Comparison of ENCODE assay signal across 30 cellular contexts in genomic region chr4:122009524-122009923, GRCh38. TPM values are rescaled to one million over a fixed set of nuclear protein-coding genes. Genes with fewer than 3 reads are reported as not detected.
"Had no signal": no experiment of that assay in that cellular context is flagged by ENCODE, and none has a peak within 500 bp of the region (broad histone marks: within the 10 kb centered on the region; RNA-seq: fewer than 3 reads in every experiment).

No MANE protein-coding gene starts in this region.

- H3K9me3 ChIP-seq: ovary, psoas muscle, right lobe of liver, sigmoid colon, suprapubic skin, testis, tibial artery, transverse colon, upper lobe of right lung, uterus had no signal

- H3K27ac ChIP-seq: neural progenitor cell, ovary, parathyroid adenoma, psoas muscle, right lobe of liver, sigmoid colon, suprapubic skin, testis, tibial artery, transverse colon, upper lobe of right lung, uterus had no signal

- FAIRE-seq: small intestine had no signal

- H3K79me2 ChIP-seq: parathyroid adenoma had no signal

- H3K9me3 Mint-ChIP-seq: natural killer cell; nephron; neural progenitor cell; stimulated activated memory B cell treated with anti-CD40 and anti-IgM and Interleukin-4, amounts not matched to agents 10 μg/mL and 1 μg/mL and 100 μg/mL, for 72 hours; stimulated activated naive CD8-positive, alpha-beta T cell treated with anti-CD3 and anti-CD28 coated beads, Interleukin-15, amount 100 ng/mL, for 72 hours; type B pancreatic cell had no signal

- H3K4me3 Mint-ChIP-seq: natural killer cell; nephron; neural progenitor cell; stimulated activated memory B cell treated with anti-CD40 and anti-IgM and Interleukin-4, amounts not matched to agents 10 μg/mL and 1 μg/mL and 100 μg/mL, for 72 hours; stimulated activated naive CD8-positive, alpha-beta T cell treated with anti-CD3 and anti-CD28 coated beads, Interleukin-15, amount 100 ng/mL, for 72 hours; type B pancreatic cell had no signal

- H3K4me3 ChIP-seq: neural progenitor cell, ovary, psoas muscle, right lobe of liver, sigmoid colon, suprapubic skin, testis, tibial artery, transverse colon, upper lobe of right lung, uterus had no signal

- H2AFZ ChIP-seq: neural progenitor cell, parathyroid adenoma had no signal

- ATAC-seq: natural killer cell; psoas muscle; right cardiac atrium; right lobe of liver; stimulated activated memory B cell treated with anti-CD40 and anti-IgM and Interleukin-4, amounts not matched to agents 10 μg/mL and 1 μg/mL and 100 μg/mL, for 72 hours; stimulated activated naive CD8-positive, alpha-beta T cell treated with anti-CD3 and anti-CD28 coated beads, Interleukin-15, amount 100 ng/mL, for 72 hours; stimulated activated naive CD8-positive, alpha-beta T cell treated with anti-CD3 and anti-CD28 coated beads, Interleukin-15, Interleukin-2, amounts not matched to agents 100 U/mL and 50 U/mL, for 24 hours; upper lobe of right lung had no signal

- H3K36me3 Mint-ChIP-seq: natural killer cell; neural progenitor cell; stimulated activated memory B cell treated with anti-CD40 and anti-IgM and Interleukin-4, amounts not matched to agents 10 μg/mL and 1 μg/mL and 100 μg/mL, for 72 hours; type B pancreatic cell had no signal

- H3K36me3 ChIP-seq: neural progenitor cell, ovary, right lobe of liver, sigmoid colon, suprapubic skin, tibial artery, transverse colon, upper lobe of right lung, uterus had no signal

- H3K9ac ChIP-seq: neural progenitor cell, parathyroid adenoma had no signal

- DNase-seq: natural killer cell; occipital lobe; ovary; posterior cingulate gyrus; psoas muscle; right cardiac atrium; right lobe of liver; sigmoid colon; small intestine; stimulated activated CD4-positive, alpha-beta T cell treated with anti-CD3 and anti-CD28 coated beads, Interleukin-15, amount 100 ng/mL, for 24 hours; stimulated activated CD4-positive, alpha-beta T cell treated with anti-CD3 and anti-CD28 coated beads, Interleukin-2, amount 100 ng/mL, for 24 hours; stimulated activated CD4-positive, alpha-beta T cell treated with anti-CD3 and anti-CD28 coated beads, Interleukin-2, amount 100 ng/mL, for 48 hours; stimulated activated CD4-positive, alpha-beta T cell treated with anti-CD3 and anti-CD28 coated beads, Interleukin-4, amount 100 ng/mL, for 24 hours; stimulated activated naive CD4-positive, alpha-beta T cell; stimulated activated naive CD8-positive, alpha-beta T cell treated with anti-CD3 and anti-CD28 coated beads, Interleukin-15, amount 100 ng/mL, for 72 hours; stimulated activated naive CD8-positive, alpha-beta T cell treated with anti-CD3 and anti-CD28 coated beads, Interleukin-15, Interleukin-2, amounts not matched to agents 100 U/mL and 50 U/mL, for 24 hours; substantia nigra; testis; tibial artery; transverse colon; upper lobe of right lung; uterus had no signal

- H3K27ac Mint-ChIP-seq: natural killer cell; nephron; neural progenitor cell; progenitor cell of endocrine pancreas; stimulated activated memory B cell treated with anti-CD40 and anti-IgM and Interleukin-4, amounts not matched to agents 10 μg/mL and 1 μg/mL and 100 μg/mL, for 72 hours; stimulated activated naive CD8-positive, alpha-beta T cell treated with anti-CD3 and anti-CD28 coated beads, Interleukin-15, amount 100 ng/mL, for 72 hours; type B pancreatic cell had no signal

- H3K4me1 Mint-ChIP-seq: natural killer cell; nephron; neural progenitor cell; stimulated activated memory B cell treated with anti-CD40 and anti-IgM and Interleukin-4, amounts not matched to agents 10 μg/mL and 1 μg/mL and 100 μg/mL, for 72 hours; stimulated activated naive CD8-positive, alpha-beta T cell treated with anti-CD3 and anti-CD28 coated beads, Interleukin-15, amount 100 ng/mL, for 72 hours had no signal

- H3K4me2 ChIP-seq: neural progenitor cell had no signal

- H3K27me3 ChIP-seq: neural progenitor cell, ovary, right lobe of liver, sigmoid colon, suprapubic skin, testis, tibial artery, transverse colon, upper lobe of right lung, uterus had no signal

- H3K4me1 ChIP-seq: neural progenitor cell, parathyroid adenoma, right lobe of liver, sigmoid colon, suprapubic skin, testis, transverse colon, upper lobe of right lung, uterus had no signal

RNA-seq across cellular contexts. Expression of gene TRPC3, which starts 57.7 kb away (rescaled TPM):
- total RNA-seq: renal cortical epithelial cell had no signal
